Comparison of ENCODE assay signal across 11 cellular contexts in the genomic region with DNA sequence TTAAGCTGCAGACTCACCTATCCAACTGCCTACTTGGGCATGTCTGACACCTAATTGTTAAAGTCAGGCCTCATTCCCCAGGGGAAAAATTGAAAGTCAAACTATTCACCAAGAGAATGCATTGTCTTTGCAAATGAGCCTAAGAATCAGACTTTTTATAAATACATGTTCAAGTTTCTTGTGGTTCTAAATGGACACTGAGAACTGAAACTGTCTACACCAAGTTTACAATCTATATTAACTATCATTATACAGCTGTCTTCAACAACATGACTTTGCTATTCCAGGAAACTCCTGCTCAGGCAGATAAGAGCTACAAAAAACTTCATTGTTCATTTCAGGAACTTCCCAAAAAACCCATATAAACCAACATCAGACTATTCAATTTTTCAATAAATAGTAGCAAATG. TPM values are rescaled to one million over a fixed set of nuclear protein-coding genes. Genes with fewer than 3 reads are reported as not detected.
A peak's percentile ranks its signal among the peaks of the same experiment; 100 is the strongest.
DNase-seq lines count a peak whose midpoint lies in the region; ATAC-seq and TF ChIP-seq lines count a peak whose summit lies in the region.
"Had no signal": no experiment of that assay in that cellular context is flagged by ENCODE, and none has a peak within 500 bp of the region (broad histone marks: within the 10 kb centered on the region; RNA-seq: fewer than 3 reads in every experiment).

No MANE protein-coding gene starts in this region.

- peaks cover 72% of the 10 kb centered on the region for H3K4me1 Mint-ChIP-seq in activated CD4-positive, alpha-beta T cell treated with anti-CD3 and anti-CD28 coated beads, Interleukin-2, amount 10 ng/mL, durations not matched to agents 7 days and 5 days
- H3K4me1 Mint-ChIP-seq in activated T-helper 17 cell treated with anti-CD3 and anti-CD28 coated beads, Interleukin-2, amount 50 U/mL, for 72 hours: peaks cover 44% of the 10 kb centered on the region
- peaks cover 17% of the 10 kb centered on the region for H3K4me1 Mint-ChIP-seq in progenitor cell of endocrine pancreas (ENCODE audit: low read depth)

- H3K9me3 Mint-ChIP-seq in activated CD4-positive, alpha-beta T cell treated with anti-CD3 and anti-CD28 coated beads, Interleukin-2, amount 10 ng/mL, durations not matched to agents 7 days and 5 days: peaks cover 15% of the 10 kb centered on the region
- no peaks in the 10 kb centered on the region for H3K9me3 Mint-ChIP-seq in activated T-helper 17 cell treated with anti-CD3 and anti-CD28 coated beads, Interleukin-2, amount 50 U/mL, for 72 hours
- H3K9me3 Mint-ChIP-seq in progenitor cell of endocrine pancreas (ENCODE audit: low read depth): peaks cover 9% of the 10 kb centered on the region

- POLR2A ChIA-PET in activated CD4-positive, alpha-beta T cell treated with anti-CD3 and anti-CD28 coated beads, Interleukin-2, amount 10 ng/mL, durations not matched to agents 7 days and 5 days (lab: Charles Lee): no interaction called here

- no peaks in the 10 kb centered on the region for H3K27me3 Mint-ChIP-seq in activated CD4-positive, alpha-beta T cell treated with anti-CD3 and anti-CD28 coated beads, Interleukin-2, amount 10 ng/mL, durations not matched to agents 7 days and 5 days
- H3K27me3 Mint-ChIP-seq in activated T-helper 17 cell treated with anti-CD3 and anti-CD28 coated beads, Interleukin-2, amount 50 U/mL, for 72 hours: no peaks in the 10 kb centered on the region
- H3K27me3 Mint-ChIP-seq in progenitor cell of endocrine pancreas: no peaks in the 10 kb centered on the region

- TF ChIP-seq CTCF in progenitor cell of endocrine pancreas (IDR thresholded peaks at IDR 0.05; ENCODE audit: unreplicated experiment): no peak

- H3K4me3 Mint-ChIP-seq in activated CD4-positive, alpha-beta T cell treated with anti-CD3 and anti-CD28 coated beads, Interleukin-2, amount 10 ng/mL, durations not matched to agents 7 days and 5 days: no peak overlapping the region
- peak overlapping the region; percentile 92 for H3K4me3 Mint-ChIP-seq in activated T-helper 17 cell treated with anti-CD3 and anti-CD28 coated beads, Interleukin-2, amount 50 U/mL, for 72 hours
- H3K4me3 Mint-ChIP-seq in progenitor cell of endocrine pancreas (ENCODE audit: low read depth): no peak overlapping the region

- peak; percentile 67 for ATAC-seq in HG02938 (IDR thresholded peaks at IDR 0.05; ENCODE audit: unreplicated experiment)
- no peak for ATAC-seq in activated T-helper 17 cell treated with anti-CD3 and anti-CD28 coated beads, Interleukin-2, amount 50 U/mL, for 72 hours (replicated peaks)

- peaks cover 36% of the 10 kb centered on the region for H3K36me3 Mint-ChIP-seq in activated CD4-positive, alpha-beta T cell treated with anti-CD3 and anti-CD28 coated beads, Interleukin-2, amount 10 ng/mL, durations not matched to agents 7 days and 5 days (ENCODE audit: low read depth)
- peaks cover 4% of the 10 kb centered on the region for H3K36me3 Mint-ChIP-seq in activated T-helper 17 cell treated with anti-CD3 and anti-CD28 coated beads, Interleukin-2, amount 50 U/mL, for 72 hours (ENCODE audit: low read depth)
- peaks cover 8% of the 10 kb centered on the region for H3K36me3 Mint-ChIP-seq in progenitor cell of endocrine pancreas (ENCODE audit: insufficient read depth)

- peak overlapping the region; percentile 17 for H3K27ac Mint-ChIP-seq in activated CD4-positive, alpha-beta T cell treated with anti-CD3 and anti-CD28 coated beads, Interleukin-2, amount 10 ng/mL, durations not matched to agents 7 days and 5 days
- H3K27ac Mint-ChIP-seq in activated T-helper 17 cell treated with anti-CD3 and anti-CD28 coated beads, Interleukin-2, amount 50 U/mL, for 72 hours: peak overlapping the region; percentile 95
- H3K27ac Mint-ChIP-seq in progenitor cell of endocrine pancreas: peak overlapping the region; percentile 37

- DNase-seq in activated CD4-positive, alpha-beta T cell treated with anti-CD3 and anti-CD28 coated beads, Interleukin-2, amount 10 ng/mL, durations not matched to agents 7 days and 5 days: no peak
- no peak for DNase-seq in activated CD4-positive, alpha-beta T cell treated with anti-CD3 and anti-CD28 coated beads for 4 hours
- DNase-seq in progenitor cell of endocrine pancreas (ENCODE audit: low spot score, unreplicated experiment) (no peak), GM03348 (ENCODE audit: low spot score) (no peak), NCI-H1105 treated with DMSO at 0.1 percent for 48 hours (lab: John Stamatoyannopoulos, UW) (no peak), DMS53 treated with DMSO at 0.1 percent for 48 hours (lab: John Stamatoyannopoulos, UW; ENCODE audit: unreplicated experiment) (no peak)
- DNase-seq: activated CD4-positive, CD25-positive, alpha-beta regulatory T cell treated with anti-CD3 and anti-CD28 coated beads, Interleukin-2, amount 50 U/mL, for 72 hours; effector CD8-positive, alpha-beta T cell; NCI-H1694 had no signal

- CTCF ChIA-PET in activated CD4-positive, alpha-beta T cell treated with anti-CD3 and anti-CD28 coated beads, Interleukin-2, amount 10 ng/mL, durations not matched to agents 7 days and 5 days (lab: Charles Lee): interaction anchor here (1.2 to 2.3 kb wide), 4 partner anchors 13 to 29 kb away, joined by 3 to 10 read pairs (median 7); no protein-coding TSS in a partner anchor

RNA-seq across cellular contexts. Expression of a gene that starts 24.4 kb away (rescaled TPM):
- total RNA-seq in activated CD4-positive, alpha-beta T cell treated with anti-CD3 and anti-CD28 coated beads, Interleukin-2, amount 10 ng/mL, durations not matched to agents 7 days and 5 days: 10 to 100 TPM; 38.7 to 43.5 TPM
- 10 to 100 TPM; 28.5 to 38.1 TPM for total RNA-seq in activated T-helper 17 cell treated with anti-CD3 and anti-CD28 coated beads, Interleukin-2, amount 50 U/mL, for 72 hours
- 32.3 and 35.9 TPM in 2 replicates for total RNA-seq in progenitor cell of endocrine pancreas

Comparison
In these comparisons a context has a peak if more than half of its experiments do, and no peak if none do; other contexts are left out.
1. H3K27ac Mint-ChIP-seq: peak in every context shown above with its lines; median percentile 95 in activated T-helper 17 cell treated with anti-CD3 and anti-CD28 coated beads, Interleukin-2, amount 50 U/mL, for 72 hours; 37 in progenitor cell of endocrine pancreas; 17 in activated CD4-positive, alpha-beta T cell treated with anti-CD3 and anti-CD28 coated beads, Interleukin-2, amount 10 ng/mL, durations not matched to agents 7 days and 5 days.